21 cellular contexts compared by ENCODE assay signal in genomic region chr15:93341164-93341563, GRCh38.
DNase-seq lines count a peak whose midpoint lies in the region; ATAC-seq and TF ChIP-seq lines count a peak whose summit lies in the region.
"Had no signal": no experiment of that assay in that cellular context is flagged by ENCODE, and none has a peak within 500 bp of the region (broad histone marks: within the 10 kb centered on the region; RNA-seq: fewer than 3 reads in every experiment).

No MANE protein-coding gene starts in this region.

- H3K27ac Mint-ChIP-seq in mesothelial cell of epicardium: peak overlapping the region; percentile 28
- H3K27ac Mint-ChIP-seq in activated naive CD8-positive, alpha-beta T cell treated with anti-CD3 and anti-CD28 coated beads, Interleukin-2, amount 50 U/mL, for 24 hours: no peak overlapping the region
- H3K27ac Mint-ChIP-seq: CD4-positive, alpha-beta memory T cell had no signal

- H3K9me3 ChIP-seq in BLaER1 treated with 17β-estradiol and CSF1 and Interleukin-3, amounts not matched to agents 10 nM and 100 nM (replicated peaks in 1 of 11): peaks cover 0 to 25% (median 10%) of the 10 kb centered on the region in 11 experiments; a peak in 15 of 22 replicates
- H3K9me3 ChIP-seq in trophoblast cell (ENCODE audit: insufficient read depth, low read depth, low read length): no peaks in the 10 kb centered on the region
- H3K9me3 ChIP-seq: BE2C had no signal

- H3K4me1 Mint-ChIP-seq in mesothelial cell of epicardium: peaks cover 28% of the 10 kb centered on the region
- no peaks in the 10 kb centered on the region for H3K4me1 Mint-ChIP-seq in activated naive CD8-positive, alpha-beta T cell treated with anti-CD3 and anti-CD28 coated beads, Interleukin-2, amount 50 U/mL, for 24 hours
- H3K4me1 Mint-ChIP-seq: CD4-positive, alpha-beta memory T cell had no signal

- H3K27me3 ChIP-seq in BLaER1 treated with 17β-estradiol and CSF1 and Interleukin-3, amounts not matched to agents 10 nM and 100 nM: no peaks in the 10 kb centered on the region
- H3K27me3 ChIP-seq in trophoblast cell (ENCODE audit: insufficient read depth, low read length): no peaks in the 10 kb centered on the region
- H3K27me3 ChIP-seq: BE2C had no signal

- no peak overlapping the region for H3K4me3 ChIP-seq in BLaER1 treated with 17β-estradiol and CSF1 and Interleukin-3, amounts not matched to agents 10 nM and 100 nM
- no peak overlapping the region for H3K4me3 ChIP-seq in trophoblast cell (ENCODE audit: low read depth, low read length)
- H3K4me3 ChIP-seq: GM12878, GM23248, K562 had no signal

- H3K36me3 Mint-ChIP-seq in mesothelial cell of epicardium: no peaks in the 10 kb centered on the region
- H3K36me3 Mint-ChIP-seq in activated naive CD8-positive, alpha-beta T cell treated with anti-CD3 and anti-CD28 coated beads, Interleukin-2, amount 50 U/mL, for 24 hours (ENCODE audit: low read depth): no peaks in the 10 kb centered on the region
- H3K36me3 Mint-ChIP-seq: CD14-positive monocyte; CD4-positive, alpha-beta memory T cell had no signal

- no peaks in the 10 kb centered on the region for H3K79me1 ChIP-seq in trophoblast cell (ENCODE audit: low read length)

- no peak overlapping the region for H3K18ac ChIP-seq in trophoblast cell (ENCODE audit: low read length)

- H3K4me2 ChIP-seq in BLaER1 treated with 17β-estradiol and CSF1 and Interleukin-3, amounts not matched to agents 10 nM and 100 nM: peak overlapping the region in 10 of 11 experiments; percentile 33 to 86 (median 64); a peak in 19 of 22 replicates
- no peak overlapping the region for H3K4me2 ChIP-seq in trophoblast cell (ENCODE audit: low read length)

- H3K23ac ChIP-seq in trophoblast cell (ENCODE audit: low read length): no peak overlapping the region

- H4K20me1 ChIP-seq in BLaER1 treated with 17β-estradiol and CSF1 and Interleukin-3, amounts not matched to agents 10 nM and 100 nM: no peaks in the 10 kb centered on the region

- no peak overlapping the region for H4K91ac ChIP-seq in trophoblast cell (ENCODE audit: low read depth, low read length)

- no peak overlapping the region for H2BK5ac ChIP-seq in trophoblast cell (ENCODE audit: low read depth, low read length, poor library complexity)

- H4K12ac ChIP-seq in trophoblast cell (ENCODE audit: low read depth, low read length): no peak overlapping the region

- no peak overlapping the region for H2BK12ac ChIP-seq in trophoblast cell (ENCODE audit: low read length)

- DNase-seq in NCI-H524 (lab: John Stamatoyannopoulos, UW) (peak; percentile 21 to 66), mesothelial cell of epicardium (ENCODE audit: low spot score in 2 of 2, unreplicated experiment in 2 of 2) (no peak), trophoblast cell (peak; percentile 52 to 92)
- DNase-seq in stimulated activated CD4-positive, alpha-beta T cell treated with anti-CD3 and anti-CD28 coated beads, Interleukin-1b, Interleukin-23, amount 100 ng/mL, for 48 hours: no peak
- no peak for DNase-seq in activated naive CD8-positive, alpha-beta T cell treated with anti-CD3 and anti-CD28 coated beads, Interleukin-2, amount 50 U/mL, for 24 hours
- DNase-seq: ACHN; BE2C; CD4-positive, alpha-beta memory T cell; DMS 273 treated with DMSO at 0.1 percent for 48 hours; DMS53; DND-41; EL; GM23248; HCEC 1CT; IMR-90 had no signal

- H3K9ac ChIP-seq in BLaER1 treated with 17β-estradiol and CSF1 and Interleukin-3, amounts not matched to agents 10 nM and 100 nM: no peak overlapping the region
- H3K9ac ChIP-seq in trophoblast cell (ENCODE audit: low read length): no peak overlapping the region
- H3K9ac ChIP-seq: GM23248 had no signal

- H3K27me3 Mint-ChIP-seq in mesothelial cell of epicardium (ENCODE audit: low read depth): peaks cover 9% of the 10 kb centered on the region
- peaks cover 3% of the 10 kb centered on the region for H3K27me3 Mint-ChIP-seq in activated naive CD8-positive, alpha-beta T cell treated with anti-CD3 and anti-CD28 coated beads, Interleukin-2, amount 50 U/mL, for 24 hours

- peaks cover 3 to 29% (median 21%) of the 10 kb centered on the region in 10 experiments; a peak in 16 of 20 replicates for H3K4me1 ChIP-seq in BLaER1 treated with 17β-estradiol and CSF1 and Interleukin-3, amounts not matched to agents 10 nM and 100 nM
- H3K4me1 ChIP-seq in trophoblast cell (ENCODE audit: control insufficient read depth in 1 of 2, insufficient read depth in 2 of 2, low read length in 2 of 2): no peaks in the 10 kb centered on the region
- H3K4me1 ChIP-seq: BE2C had no signal

- H2AK5ac ChIP-seq in trophoblast cell (ENCODE audit: low read length): no peak overlapping the region

- no peak overlapping the region for H4K8ac ChIP-seq in trophoblast cell (ENCODE audit: low read depth, low read length)

- H3K27ac ChIP-seq in BLaER1 treated with 17β-estradiol and CSF1 and Interleukin-3, amounts not matched to agents 10 nM and 100 nM: peak overlapping the region in 5 of 11 experiments; percentile 9 to 62 (median 27); a peak in 5 of 22 replicates
- H3K27ac ChIP-seq in trophoblast cell (ENCODE audit: low read depth, low read length): no peak overlapping the region
- H3K27ac ChIP-seq: GM23248, HL-60 had no signal

- H3K36me3 ChIP-seq in BLaER1 treated with 17β-estradiol and CSF1 and Interleukin-3, amounts not matched to agents 10 nM and 100 nM: no peaks in the 10 kb centered on the region
- H3K36me3 ChIP-seq in trophoblast cell (ENCODE audit: control insufficient read depth in 1 of 2, insufficient read depth in 2 of 2, low read length in 2 of 2): no peaks in the 10 kb centered on the region
- H3K36me3 ChIP-seq: BE2C had no signal

- H3K14ac ChIP-seq in trophoblast cell (ENCODE audit: low read length): no peak overlapping the region

- WGBS in trophoblast cell (ENCODE audit: extremely low coverage, insufficient coverage, insufficient read length): no CpG with 5 or more reads among the region's 4 CpGs

- ATAC-seq in GM21515 (IDR thresholded peaks at IDR 0.05; ENCODE audit: unreplicated experiment): no peak
- no peak for ATAC-seq in activated naive CD8-positive, alpha-beta T cell treated with anti-CD3 and anti-CD28 coated beads, Interleukin-2, amount 50 U/mL, for 24 hours
- ATAC-seq: GM12878, K562 had no signal

- no peak for TF ChIP-seq CTCF in mesothelial cell of epicardium (IDR thresholded peaks at IDR 0.05; ENCODE audit: unreplicated experiment)

- H2AFZ ChIP-seq in trophoblast cell (ENCODE audit: insufficient read depth, low read length, poor library complexity): no peak overlapping the region
- H2AFZ ChIP-seq: GM23248 had no signal

- no peak overlapping the region for H3K4me3 Mint-ChIP-seq in mesothelial cell of epicardium
- no peak overlapping the region for H3K4me3 Mint-ChIP-seq in activated naive CD8-positive, alpha-beta T cell treated with anti-CD3 and anti-CD28 coated beads, Interleukin-2, amount 50 U/mL, for 24 hours
- H3K4me3 Mint-ChIP-seq: CD14-positive monocyte; CD4-positive, alpha-beta memory T cell had no signal

- H3K4ac ChIP-seq in trophoblast cell (ENCODE audit: low read depth, low read length): no peak overlapping the region

- H3K79me2 ChIP-seq in trophoblast cell (ENCODE audit: control insufficient read depth, insufficient read depth, low read length, poor library complexity): no peaks in the 10 kb centered on the region

- H2BK120ac ChIP-seq in trophoblast cell (ENCODE audit: insufficient read depth, low read length, poor library complexity): no peak overlapping the region

- H3K9me3 Mint-ChIP-seq in mesothelial cell of epicardium: no peaks in the 10 kb centered on the region
- H3K9me3 Mint-ChIP-seq in activated naive CD8-positive, alpha-beta T cell treated with anti-CD3 and anti-CD28 coated beads, Interleukin-2, amount 50 U/mL, for 24 hours: no peaks in the 10 kb centered on the region
- H3K9me3 Mint-ChIP-seq: CD4-positive, alpha-beta memory T cell had no signal

Comparison
In these comparisons a context has a peak if more than half of its experiments do, and no peak if none do; other contexts are left out.
1. DNase-seq: peak in NCI-H524 (2 of 2) and trophoblast cell (2 of 2); none in mesothelial cell of epicardium (0 of 2), stimulated activated CD4-positive, alpha-beta T cell treated with anti-CD3 and anti-CD28 coated beads, Interleukin-1b, Interleukin-23, amount 100 ng/mL, for 48 hours (single experiment) and activated naive CD8-positive, alpha-beta T cell treated with anti-CD3 and anti-CD28 coated beads, Interleukin-2, amount 50 U/mL, for 24 hours (single experiment).